Comparison of ENCODE assay signal across 8 cellular contexts in the genomic region with DNA sequence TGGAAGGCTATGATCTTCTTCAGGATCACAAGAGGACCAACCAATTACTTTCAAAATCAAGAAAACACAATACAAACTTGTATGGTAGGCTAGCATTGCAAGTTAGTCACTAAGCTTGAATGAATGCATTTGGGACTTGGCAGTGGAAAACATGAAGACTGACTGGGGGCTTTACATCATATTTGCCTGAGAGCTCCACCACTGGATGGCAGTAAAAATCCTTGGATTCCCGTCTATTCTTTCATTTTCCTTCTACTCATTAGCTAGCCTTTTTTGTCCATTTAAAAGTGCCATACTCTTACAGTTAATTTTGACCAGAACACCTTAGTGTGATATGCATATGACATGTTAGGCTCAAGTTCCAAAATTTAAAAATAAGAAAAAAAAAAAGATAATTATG.
A peak's percentile ranks its signal among the peaks of the same experiment; 100 is the strongest.
DNase-seq lines count a peak whose midpoint lies in the region; ATAC-seq and TF ChIP-seq lines count a peak whose summit lies in the region.

No MANE protein-coding gene starts in this region.

- no peak overlapping the region for H3K4me3 ChIP-seq in AG09309 (ENCODE audit: control insufficient read depth, low read depth, low read length)
- H3K4me3 ChIP-seq in WERI-Rb-1 (ENCODE audit: low read depth, low read length) = no peak overlapping the region
- no peak overlapping the region for H3K4me3 ChIP-seq in testis

- no peak for DNase-seq in AG09309 (ENCODE audit: low read depth)
- peak; percentile 70 for DNase-seq in HCEC 1CT
- no peak for DNase-seq in WERI-Rb-1
- peak; percentile 56 for DNase-seq in iPS-NIHi7 (ENCODE audit: extremely low spot score)
- DNase-seq in activated CD4-positive, CD25-positive, alpha-beta regulatory T cell (lab: John Stamatoyannopoulos, UW) = no peak
- no peak for DNase-seq in testis

- no peak for ATAC-seq in GM18498 (IDR thresholded peaks at IDR 0.05; ENCODE audit: unreplicated experiment)
- no peak for ATAC-seq in HG02973 (IDR thresholded peaks at IDR 0.05; ENCODE audit: unreplicated experiment)

- WGBS in testis, 2 donors = 41 to 44% methylated on average over 1 of the region's 1 CpG

- H3K27ac ChIP-seq in WERI-Rb-1 (no peak overlapping the region), testis (no peak overlapping the region)

- H3K9me3 ChIP-seq in WERI-Rb-1 (ENCODE audit: severe bottlenecking) (peaks cover 2% of the 10 kb centered on the region), testis (no peaks in the 10 kb centered on the region)

- H3K4me1 ChIP-seq in testis = no peaks in the 10 kb centered on the region

- peak; percentile 55 for TF ChIP-seq CTCF in AG09309 (IDR thresholded peaks at IDR 0.05; ENCODE audit: control insufficient read depth, insufficient read depth, low read depth, low read length, missing control alignments)
- peak; percentile 63 for TF ChIP-seq CTCF in WERI-Rb-1 (IDR thresholded peaks at IDR 0.05; ENCODE audit: low read depth, low read length)
- peak in 1 of 3 experiments; percentile 8 for TF ChIP-seq CTCF in testis (IDR thresholded peaks at IDR 0.05)

- H3K36me3 ChIP-seq in WERI-Rb-1 (no peaks in the 10 kb centered on the region), testis (ENCODE audit: low read depth, missing control alignments) (no peaks in the 10 kb centered on the region)

- no peaks in the 10 kb centered on the region for H3K27me3 ChIP-seq in WERI-Rb-1 (ENCODE audit: insufficient read depth, low read depth, severe bottlenecking)
- H3K27me3 ChIP-seq in testis = no peaks in the 10 kb centered on the region

- no peak for TF ChIP-seq POLR2A in testis (IDR thresholded peaks at IDR 0.05)

- intact Hi-C loops in testis (cut with DNase I; ENCODE audit: low total_unique reads) = no loop called here

Comparison
In these comparisons a context has a peak if more than half of its experiments do, and no peak if none do; other contexts are left out.
1. DNase-seq: peak in HCEC 1CT (single experiment) and iPS-NIHi7 (single experiment); none in AG09309 (single experiment), WERI-Rb-1 (single experiment), activated CD4-positive, CD25-positive, alpha-beta regulatory T cell (0 of 4) and testis (single experiment).